26 cellular contexts compared by ENCODE assay signal in the genomic region with DNA sequence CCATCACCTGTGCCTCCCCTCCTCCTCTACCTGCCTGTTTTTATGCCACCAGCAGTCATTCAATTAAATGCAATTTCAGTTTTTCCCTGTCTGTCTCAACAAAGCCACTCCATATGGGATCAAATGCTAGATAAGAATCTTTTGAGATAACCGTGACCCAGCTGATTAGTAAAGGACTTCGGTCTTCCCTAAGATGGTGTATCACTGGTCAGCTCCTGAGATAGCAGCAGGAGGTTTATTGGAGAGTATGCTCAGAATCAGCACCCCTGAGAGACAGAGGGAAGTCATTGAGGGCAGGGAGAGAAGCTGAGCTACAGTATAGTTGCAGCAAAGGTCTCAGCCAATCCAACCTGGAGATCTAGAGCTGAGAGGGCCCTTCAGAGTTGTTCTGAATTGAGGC.
"Had no signal": no experiment of that assay in that cellular context is flagged by ENCODE, and none has a peak within 500 bp of the region (broad histone marks: within the 10 kb centered on the region; RNA-seq: fewer than 3 reads in every experiment).

No MANE protein-coding gene starts in this region.

- DNase-seq: hypothalamus; islet precursor cell; left ventricle myocardium inferior; naive thymus-derived CD8-positive, alpha-beta T cell; occipital lobe; psoas muscle; stimulated activated CD4-positive, alpha-beta T cell treated with anti-CD3 and anti-CD28 coated beads, Interleukin-12 subunit alpha, Interleukin-12 subunit beta, amount 100 ng/mL, for 4 hours; stimulated activated CD4-positive, alpha-beta T cell treated with anti-CD3 and anti-CD28 coated beads, Interleukin-15, amount 100 ng/mL, for 24 hours; stimulated activated CD4-positive, alpha-beta T cell treated with anti-CD3 and anti-CD28 coated beads, Interleukin-4, amount 100 ng/mL, for 24 hours; stimulated activated naive CD4-positive, alpha-beta T cell; tibial artery; trophoblast cell; upper lobe of right lung had no signal

- H2AFZ ChIP-seq: neural progenitor cell, parathyroid adenoma had no signal

- H3K9me3 Mint-ChIP-seq: naive thymus-derived CD8-positive, alpha-beta T cell; nephron; stimulated activated effector memory CD8-positive, alpha-beta T cell treated with anti-CD3 and anti-CD28 coated beads, Interleukin-12 subunit alpha, Interleukin-12 subunit beta, amount 100 ng/mL, for 72 hours; stimulated activated naive CD8-positive, alpha-beta T cell treated with anti-CD3 and anti-CD28 coated beads, Interleukin-15, Interleukin-2, amounts not matched to agents 100 ng/mL and 50 ng/mL, for 24 hours had no signal

- H3K4me1 Mint-ChIP-seq: stimulated activated effector memory CD8-positive, alpha-beta T cell treated with anti-CD3 and anti-CD28 coated beads, Interleukin-12 subunit alpha, Interleukin-12 subunit beta, amount 100 ng/mL, for 72 hours had no signal

- H3K27me3 ChIP-seq: neural progenitor cell, neutrophil, right atrium auricular region, suprapubic skin, tibial artery, upper lobe of right lung had no signal

- H3K4me3 Mint-ChIP-seq: naive thymus-derived CD8-positive, alpha-beta T cell; nephron; neural progenitor cell; stimulated activated effector memory CD8-positive, alpha-beta T cell treated with anti-CD3 and anti-CD28 coated beads, Interleukin-12 subunit alpha, Interleukin-12 subunit beta, amount 100 ng/mL, for 72 hours; stimulated activated naive CD8-positive, alpha-beta T cell treated with anti-CD3 and anti-CD28 coated beads, Interleukin-15, Interleukin-2, amounts not matched to agents 100 ng/mL and 50 ng/mL, for 24 hours had no signal

- H3K27ac ChIP-seq: left ventricle myocardium inferior, neural progenitor cell, neutrophil, parathyroid adenoma, psoas muscle, right atrium auricular region, skin epidermis, suprapubic skin, thoracic aorta, tibial artery, upper lobe of right lung had no signal

- H3K9me3 ChIP-seq: left ventricle myocardium inferior, neutrophil, psoas muscle, right atrium auricular region, suprapubic skin, thoracic aorta, tibial artery, upper lobe of right lung had no signal

- H3K27me3 Mint-ChIP-seq: stimulated activated naive CD8-positive, alpha-beta T cell treated with anti-CD3 and anti-CD28 coated beads, Interleukin-15, Interleukin-2, amounts not matched to agents 100 ng/mL and 50 ng/mL, for 24 hours had no signal

- H3K4me2 ChIP-seq: neural progenitor cell had no signal

- FAIRE-seq: urothelium cell line had no signal

- H3K4me1 ChIP-seq: psoas muscle, right atrium auricular region, suprapubic skin had no signal

- ATAC-seq: naive thymus-derived CD8-positive, alpha-beta T cell; psoas muscle; sciatic nerve; stimulated activated effector memory CD8-positive, alpha-beta T cell treated with anti-CD3 and anti-CD28 coated beads, Interleukin-12 subunit alpha, Interleukin-12 subunit beta, amount 100 ng/mL, for 72 hours; upper lobe of right lung had no signal

- H3K36me3 Mint-ChIP-seq: naive thymus-derived CD8-positive, alpha-beta T cell; neural progenitor cell; stimulated activated effector memory CD8-positive, alpha-beta T cell treated with anti-CD3 and anti-CD28 coated beads, Interleukin-12 subunit alpha, Interleukin-12 subunit beta, amount 100 ng/mL, for 72 hours had no signal

- H3K79me2 ChIP-seq: parathyroid adenoma had no signal

- H3K36me3 ChIP-seq: left ventricle myocardium inferior, neural progenitor cell, neutrophil, right atrium auricular region, suprapubic skin, thoracic aorta, tibial artery, upper lobe of right lung had no signal

- H3K27ac Mint-ChIP-seq: nephron; neural progenitor cell; stimulated activated effector memory CD8-positive, alpha-beta T cell treated with anti-CD3 and anti-CD28 coated beads, Interleukin-12 subunit alpha, Interleukin-12 subunit beta, amount 100 ng/mL, for 72 hours; stimulated activated naive CD8-positive, alpha-beta T cell treated with anti-CD3 and anti-CD28 coated beads, Interleukin-15, Interleukin-2, amounts not matched to agents 100 ng/mL and 50 ng/mL, for 24 hours had no signal

- H3K4me3 ChIP-seq: left ventricle myocardium inferior, lung, neural progenitor cell, psoas muscle, right atrium auricular region, skin epidermis, suprapubic skin, thoracic aorta, tibial artery, upper lobe of right lung had no signal

- H3K9ac ChIP-seq: neural progenitor cell, parathyroid adenoma had no signal
